ENCODE assay signal across 19 cellular contexts in genomic region chr12:104258476-104259067, GRCh38.
"Had no signal": no experiment of that assay in that cellular context is flagged by ENCODE, and none has a peak within 500 bp of the region (broad histone marks: within the 10 kb centered on the region; RNA-seq: fewer than 3 reads in every experiment).

No MANE protein-coding gene starts in this region.

- H3K4me1 Mint-ChIP-seq: activated CD4-positive, alpha-beta T cell treated with anti-CD3 and anti-CD28 coated beads, Interleukin-2, amount 10 ng/mL, durations not matched to agents 24 days and 14 days; activated naive CD4-positive, alpha-beta T cell treated with anti-CD3 and anti-CD28 coated beads, Interleukin-2, amount 10 ng/mL, durations not matched to agents 7 days and 5 days; activated naive CD8-positive, alpha-beta T cell treated with anti-CD3 and anti-CD28 coated beads, Interleukin-2, amount 50 U/mL, for 24 hours had no signal

- DNase-seq: activated CD4-positive, alpha-beta T cell treated with anti-CD3 and anti-CD28 coated beads, Interleukin-2, amount 10 ng/mL, durations not matched to agents 24 days and 14 days; activated CD8-positive, alpha-beta memory T cell treated with anti-CD3 and anti-CD28 coated beads, Interleukin-2, amount 50 U/mL, for 4 hours; activated effector memory CD4-positive, alpha-beta T cell treated with Interleukin-2 at 50 U/mL for 16 hours; activated naive CD4-positive, alpha-beta T cell treated with anti-CD3 and anti-CD28 coated beads, Interleukin-2, amount 10 ng/mL, durations not matched to agents 7 days and 5 days; activated naive CD8-positive, alpha-beta T cell treated with anti-CD3 and anti-CD28 coated beads, Interleukin-2, amount 50 U/mL, for 24 hours; activated T-cell treated with anti-CD3 and anti-CD28 coated beads, Interleukin-2, amount 50 U/mL, for 48 hours; aorta; brain microvascular endothelial cell; effector CD4-positive, alpha-beta T cell; heart right ventricle; left lung; occipital lobe; retina; stimulated activated CD4-positive, alpha-beta T cell treated with anti-CD3 and anti-CD28 coated beads, Interleukin-2, amount 100 ng/mL, for 24 hours; stimulated activated naive CD4-positive, alpha-beta T cell treated with Interleukin-2 at 50 U/mL for 16 hours; substantia nigra; T-helper 9 cell; tibial artery had no signal

- H3K27me3 Mint-ChIP-seq: activated CD4-positive, alpha-beta T cell treated with anti-CD3 and anti-CD28 coated beads, Interleukin-2, amount 10 ng/mL, durations not matched to agents 24 days and 14 days; activated naive CD8-positive, alpha-beta T cell treated with anti-CD3 and anti-CD28 coated beads, Interleukin-2, amount 50 U/mL, for 24 hours had no signal

- ATAC-seq: activated naive CD8-positive, alpha-beta T cell treated with anti-CD3 and anti-CD28 coated beads, Interleukin-2, amount 50 U/mL, for 24 hours; heart right ventricle; left lung had no signal

- H3K9me3 Mint-ChIP-seq: activated CD4-positive, alpha-beta T cell treated with anti-CD3 and anti-CD28 coated beads, Interleukin-2, amount 10 ng/mL, durations not matched to agents 24 days and 14 days; activated naive CD4-positive, alpha-beta T cell treated with anti-CD3 and anti-CD28 coated beads, Interleukin-2, amount 10 ng/mL, durations not matched to agents 7 days and 5 days; activated naive CD8-positive, alpha-beta T cell treated with anti-CD3 and anti-CD28 coated beads, Interleukin-2, amount 50 U/mL, for 24 hours had no signal

- H3K4me3 Mint-ChIP-seq: activated CD4-positive, alpha-beta T cell treated with anti-CD3 and anti-CD28 coated beads, Interleukin-2, amount 10 ng/mL, durations not matched to agents 24 days and 14 days; activated naive CD4-positive, alpha-beta T cell treated with anti-CD3 and anti-CD28 coated beads, Interleukin-2, amount 10 ng/mL, durations not matched to agents 7 days and 5 days; activated naive CD8-positive, alpha-beta T cell treated with anti-CD3 and anti-CD28 coated beads, Interleukin-2, amount 50 U/mL, for 24 hours had no signal

- H3K36me3 Mint-ChIP-seq: activated naive CD4-positive, alpha-beta T cell treated with anti-CD3 and anti-CD28 coated beads, Interleukin-2, amount 10 ng/mL, durations not matched to agents 7 days and 5 days had no signal

- H3K27me3 ChIP-seq: brain microvascular endothelial cell, heart right ventricle, left lung, tibial artery had no signal

- H3K36me3 ChIP-seq: brain microvascular endothelial cell, heart right ventricle, left lung, tibial artery had no signal

- FAIRE-seq: urothelium cell line had no signal

- H3K4me1 ChIP-seq: heart right ventricle, left lung had no signal

- H3K4me3 ChIP-seq: heart right ventricle, left lung, tibial artery had no signal

- H3K9me3 ChIP-seq: heart right ventricle, left lung, tibial artery had no signal

- H3K27ac Mint-ChIP-seq: activated CD4-positive, alpha-beta T cell treated with anti-CD3 and anti-CD28 coated beads, Interleukin-2, amount 10 ng/mL, durations not matched to agents 24 days and 14 days; activated naive CD4-positive, alpha-beta T cell treated with anti-CD3 and anti-CD28 coated beads, Interleukin-2, amount 10 ng/mL, durations not matched to agents 7 days and 5 days; activated naive CD8-positive, alpha-beta T cell treated with anti-CD3 and anti-CD28 coated beads, Interleukin-2, amount 50 U/mL, for 24 hours had no signal

- H3K27ac ChIP-seq: brain microvascular endothelial cell, heart right ventricle, left lung, tibial artery had no signal
